1 cellular context compared by ENCODE assay signal in the genomic region with DNA sequence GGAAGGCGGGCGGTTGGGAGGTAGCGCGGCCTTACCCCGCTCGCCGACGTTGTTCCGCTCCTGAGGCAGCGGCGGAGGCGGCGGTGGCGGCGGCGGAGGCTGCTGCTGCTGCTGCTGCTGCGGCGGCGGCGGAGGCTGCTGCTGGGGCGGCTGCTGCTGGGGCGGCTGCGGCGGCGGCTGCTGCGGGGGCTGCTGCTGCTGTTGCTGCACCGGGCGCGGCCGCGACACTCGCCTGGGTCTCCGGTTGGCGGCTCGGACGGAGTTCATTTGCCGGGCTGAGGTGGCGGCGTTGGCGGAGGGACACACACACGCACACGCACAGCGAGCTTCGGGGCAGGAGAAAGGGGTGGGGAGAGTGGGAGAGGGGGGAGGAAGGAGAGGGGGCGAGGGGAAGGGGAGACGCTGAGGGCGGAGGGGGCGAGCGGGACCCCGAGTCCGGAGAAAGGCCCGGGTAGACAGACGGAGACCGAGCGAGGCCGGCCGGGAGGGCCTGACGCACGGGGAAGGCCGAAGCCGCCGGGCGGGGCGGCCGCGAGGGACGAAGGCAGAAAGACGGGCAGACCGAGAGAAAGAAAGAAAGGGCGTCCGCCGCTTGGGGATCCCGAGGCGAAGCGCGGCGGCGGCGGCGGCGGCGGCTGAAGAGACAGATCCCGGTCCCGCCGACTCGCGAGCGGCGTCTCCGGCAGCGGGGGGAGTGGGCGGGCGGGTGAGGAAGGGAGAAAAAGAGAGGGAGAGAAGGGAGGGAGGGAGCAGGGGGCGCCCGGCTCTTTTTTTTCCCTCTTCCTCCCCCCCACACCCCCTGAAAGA.
TF ChIP-seq lines count a peak whose summit lies in the region.

No MANE protein-coding gene starts in this region.

TF ChIP-seq in K562, 482 proteins besides CTCF, POLR2A, EP300 and RAD21 (continued from another document and continues in another):
- TF ChIP-seq, protein P1, sequence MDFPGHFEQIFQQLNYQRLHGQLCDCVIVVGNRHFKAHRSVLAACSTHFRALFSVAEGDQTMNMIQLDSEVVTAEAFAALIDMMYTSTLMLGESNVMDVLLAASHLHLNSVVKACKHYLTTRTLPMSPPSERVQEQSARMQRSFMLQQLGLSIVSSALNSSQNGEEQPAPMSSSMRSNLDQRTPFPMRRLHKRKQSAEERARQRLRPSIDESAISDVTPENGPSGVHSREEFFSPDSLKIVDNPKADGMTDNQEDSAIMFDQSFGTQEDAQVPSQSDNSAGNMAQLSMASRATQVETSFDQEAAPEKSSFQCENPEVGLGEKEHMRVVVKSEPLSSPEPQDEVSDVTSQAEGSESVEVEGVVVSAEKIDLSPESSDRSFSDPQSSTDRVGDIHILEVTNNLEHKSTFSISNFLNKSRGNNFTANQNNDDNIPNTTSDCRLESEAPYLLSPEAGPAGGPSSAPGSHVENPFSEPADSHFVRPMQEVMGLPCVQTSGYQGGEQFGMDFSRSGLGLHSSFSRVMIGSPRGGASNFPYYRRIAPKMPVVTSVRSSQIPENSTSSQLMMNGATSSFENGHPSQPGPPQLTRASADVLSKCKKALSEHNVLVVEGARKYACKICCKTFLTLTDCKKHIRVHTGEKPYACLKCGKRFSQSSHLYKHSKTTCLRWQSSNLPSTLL (IDR thresholded peaks at IDR 0.05), result no peak
- TF ChIP-seq, protein P2, sequence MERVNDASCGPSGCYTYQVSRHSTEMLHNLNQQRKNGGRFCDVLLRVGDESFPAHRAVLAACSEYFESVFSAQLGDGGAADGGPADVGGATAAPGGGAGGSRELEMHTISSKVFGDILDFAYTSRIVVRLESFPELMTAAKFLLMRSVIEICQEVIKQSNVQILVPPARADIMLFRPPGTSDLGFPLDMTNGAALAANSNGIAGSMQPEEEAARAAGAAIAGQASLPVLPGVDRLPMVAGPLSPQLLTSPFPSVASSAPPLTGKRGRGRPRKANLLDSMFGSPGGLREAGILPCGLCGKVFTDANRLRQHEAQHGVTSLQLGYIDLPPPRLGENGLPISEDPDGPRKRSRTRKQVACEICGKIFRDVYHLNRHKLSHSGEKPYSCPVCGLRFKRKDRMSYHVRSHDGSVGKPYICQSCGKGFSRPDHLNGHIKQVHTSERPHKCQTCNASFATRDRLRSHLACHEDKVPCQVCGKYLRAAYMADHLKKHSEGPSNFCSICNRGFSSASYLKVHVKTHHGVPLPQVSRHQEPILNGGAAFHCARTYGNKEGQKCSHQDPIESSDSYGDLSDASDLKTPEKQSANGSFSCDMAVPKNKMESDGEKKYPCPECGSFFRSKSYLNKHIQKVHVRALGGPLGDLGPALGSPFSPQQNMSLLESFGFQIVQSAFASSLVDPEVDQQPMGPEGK (CRISPR knock-in tag; IDR thresholded peaks at IDR 0.05; ENCODE audit: borderline replicate concordance), result no peak
- 0 out of 2 replicates have a peak, but pooled peaks have one; percentile 6 for TF ChIP-seq RB1 (IDR thresholded peaks at IDR 0.05; ENCODE audit: low read depth)
- TF ChIP-seq SAP30 (IDR thresholded peaks at IDR 0.05; ENCODE audit: borderline replicate concordance, insufficient read depth, low read depth, low read length, poor library complexity, severe bottlenecking), result no peak
- TF ChIP-seq DLX4 (CRISPR knock-in tag; IDR thresholded peaks at IDR 0.05), result no peak
- TF ChIP-seq ZNF124 (CRISPR knock-in tag; IDR thresholded peaks at IDR 0.05), result no peak
- no peak for TF ChIP-seq GATA2 (CRISPR knock-in tag; IDR thresholded peaks at IDR 0.05)
- no peak for TF ChIP-seq MYNN (IDR thresholded peaks at IDR 0.05)
- no peak for TF ChIP-seq MYNN (CRISPR knock-in tag; IDR thresholded peaks at IDR 0.05)
- no peak for TF ChIP-seq DMBX1 (CRISPR knock-in tag; IDR thresholded peaks at IDR 0.05; ENCODE audit: borderline replicate concordance)
- no peak for TF ChIP-seq CREB1 (IDR thresholded peaks at IDR 0.05)
- TF ChIP-seq CREB1 (CRISPR knock-in tag; IDR thresholded peaks at IDR 0.05), result 0 out of 2 replicates have a peak, but pooled peaks have one; percentile 1
- no peak for TF ChIP-seq ZNF561 (CRISPR knock-in tag; conservative IDR thresholded peaks at IDR 0.05)
- no peak for TF ChIP-seq CBX3 (IDR thresholded peaks at IDR 0.05; ENCODE audit: borderline replicate concordance in 1 of 2, low read length in 2 of 2)
- no peak for TF ChIP-seq NCOA1 (IDR thresholded peaks at IDR 0.05; ENCODE audit: low read depth)
- no peak for TF ChIP-seq ZFPM2 (CRISPR knock-in tag; IDR thresholded peaks at IDR 0.05)
- TF ChIP-seq BRCA1 (IDR thresholded peaks at IDR 0.05), result no peak
- TF ChIP-seq BRCA1 (CRISPR knock-in tag; IDR thresholded peaks at IDR 0.05), result no peak
- TF ChIP-seq, protein P3, sequence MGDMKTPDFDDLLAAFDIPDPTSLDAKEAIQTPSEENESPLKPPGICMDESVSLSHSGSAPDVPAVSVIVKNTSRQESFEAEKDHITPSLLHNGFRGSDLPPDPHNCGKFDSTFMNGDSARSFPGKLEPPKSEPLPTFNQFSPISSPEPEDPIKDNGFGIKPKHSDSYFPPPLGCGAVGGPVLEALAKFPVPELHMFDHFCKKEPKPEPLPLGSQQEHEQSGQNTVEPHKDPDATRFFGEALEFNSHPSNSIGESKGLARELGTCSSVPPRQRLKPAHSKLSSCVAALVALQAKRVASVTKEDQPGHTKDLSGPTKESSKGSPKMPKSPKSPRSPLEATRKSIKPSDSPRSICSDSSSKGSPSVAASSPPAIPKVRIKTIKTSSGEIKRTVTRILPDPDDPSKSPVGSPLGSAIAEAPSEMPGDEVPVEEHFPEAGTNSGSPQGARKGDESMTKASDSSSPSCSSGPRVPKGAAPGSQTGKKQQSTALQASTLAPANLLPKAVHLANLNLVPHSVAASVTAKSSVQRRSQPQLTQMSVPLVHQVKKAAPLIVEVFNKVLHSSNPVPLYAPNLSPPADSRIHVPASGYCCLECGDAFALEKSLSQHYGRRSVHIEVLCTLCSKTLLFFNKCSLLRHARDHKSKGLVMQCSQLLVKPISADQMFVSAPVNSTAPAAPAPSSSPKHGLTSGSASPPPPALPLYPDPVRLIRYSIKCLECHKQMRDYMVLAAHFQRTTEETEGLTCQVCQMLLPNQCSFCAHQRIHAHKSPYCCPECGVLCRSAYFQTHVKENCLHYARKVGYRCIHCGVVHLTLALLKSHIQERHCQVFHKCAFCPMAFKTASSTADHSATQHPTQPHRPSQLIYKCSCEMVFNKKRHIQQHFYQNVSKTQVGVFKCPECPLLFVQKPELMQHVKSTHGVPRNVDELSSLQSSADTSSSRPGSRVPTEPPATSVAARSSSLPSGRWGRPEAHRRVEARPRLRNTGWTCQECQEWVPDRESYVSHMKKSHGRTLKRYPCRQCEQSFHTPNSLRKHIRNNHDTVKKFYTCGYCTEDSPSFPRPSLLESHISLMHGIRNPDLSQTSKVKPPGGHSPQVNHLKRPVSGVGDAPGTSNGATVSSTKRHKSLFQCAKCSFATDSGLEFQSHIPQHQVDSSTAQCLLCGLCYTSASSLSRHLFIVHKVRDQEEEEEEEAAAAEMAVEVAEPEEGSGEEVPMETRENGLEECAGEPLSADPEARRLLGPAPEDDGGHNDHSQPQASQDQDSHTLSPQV (IDR thresholded peaks at IDR 0.05), result no peak
- peak; percentile 28 for TF ChIP-seq HMGN3 (IDR thresholded peaks at IDR 0.05; ENCODE audit: borderline replicate concordance, extremely low read depth, insufficient read length, low read depth, low read length)
- TF ChIP-seq ZSCAN29 (IDR thresholded peaks at IDR 0.05), result no peak
- TF ChIP-seq YBX1 (IDR thresholded peaks at IDR 0.05), result no peak
- TF ChIP-seq FOXJ3 (CRISPR knock-in tag; IDR thresholded peaks at IDR 0.05), result no peak
- TF ChIP-seq PCBP2 (IDR thresholded peaks at IDR 0.05; ENCODE audit: low read depth, low read length, poor library complexity, severe bottlenecking), result peak; percentile 95
- TF ChIP-seq MAFK (IDR thresholded peaks at IDR 0.05; ENCODE audit: low read length), result no peak
- no peak for TF ChIP-seq ARHGAP35 (IDR thresholded peaks at IDR 0.05; ENCODE audit: partially characterized antibody)
- TF ChIP-seq GTF3C2 (IDR thresholded peaks at IDR 0.05; ENCODE audit: borderline replicate concordance, extremely low read depth, insufficient read length), result no peak
- TF ChIP-seq FOXP1 (CRISPR knock-in tag; IDR thresholded peaks at IDR 0.05), result no peak
- no peak for TF ChIP-seq ZNF445 (CRISPR knock-in tag; IDR thresholded peaks at IDR 0.05; ENCODE audit: low read depth)
- no peak for TF ChIP-seq RHOXF2B (CRISPR knock-in tag; conservative IDR thresholded peaks at IDR 0.05)
- no peak for TF ChIP-seq SMARCC2 (IDR thresholded peaks at IDR 0.05; ENCODE audit: low read depth)
- TF ChIP-seq RAD51 (IDR thresholded peaks at IDR 0.05; ENCODE audit: borderline replicate concordance, low read depth), result no peak
- TF ChIP-seq EZH2 (IDR thresholded peaks at IDR 0.05; ENCODE audit: borderline replicate concordance, low read depth, low read length), result no peak
- no peak for TF ChIP-seq HDAC8 (tag; IDR thresholded peaks at IDR 0.05)
- no peak for TF ChIP-seq SMARCA5 (IDR thresholded peaks at IDR 0.05)
- TF ChIP-seq ZBTB7A (IDR thresholded peaks at IDR 0.05; ENCODE audit: borderline replicate concordance, control insufficient read depth, low read depth, low read length), result peak; percentile 64; the same call in 1 of the 2 replicates
- TF ChIP-seq SMAD2 (IDR thresholded peaks at IDR 0.05; ENCODE audit: low read depth, low read length), result no peak
- TF ChIP-seq MCM7 (IDR thresholded peaks at IDR 0.05), result no peak
- TF ChIP-seq RBM39 (optimal IDR thresholded peaks at IDR 0.05; ENCODE audit: low read depth, low read length), result no peak
- no peak for TF ChIP-seq NCOA2 (IDR thresholded peaks at IDR 0.05; ENCODE audit: partially characterized antibody in 2 of 2)
- no peak for TF ChIP-seq ILK (tag; IDR thresholded peaks at IDR 0.05; ENCODE audit: borderline replicate concordance, low read depth)
- TF ChIP-seq PYGO2 (tag; IDR thresholded peaks at IDR 0.05), result no peak
- TF ChIP-seq MLLT1 (IDR thresholded peaks at IDR 0.05), result peak; percentile 6 to 59; a peak in 1 of 4 replicates
- TF ChIP-seq UBTF (IDR thresholded peaks at IDR 0.05; ENCODE audit: borderline replicate concordance in 1 of 2, low read depth in 2 of 2, low read length in 2 of 2), result peak in 1 of 2 experiments; percentile 20; a peak in 2 of 4 replicates
- no peak for TF ChIP-seq SIN3A (IDR thresholded peaks at IDR 0.05; ENCODE audit: borderline replicate concordance in 2 of 2, control insufficient read depth in 1 of 2, low read depth in 2 of 2, low read length in 2 of 2)
- TF ChIP-seq, protein P4, sequence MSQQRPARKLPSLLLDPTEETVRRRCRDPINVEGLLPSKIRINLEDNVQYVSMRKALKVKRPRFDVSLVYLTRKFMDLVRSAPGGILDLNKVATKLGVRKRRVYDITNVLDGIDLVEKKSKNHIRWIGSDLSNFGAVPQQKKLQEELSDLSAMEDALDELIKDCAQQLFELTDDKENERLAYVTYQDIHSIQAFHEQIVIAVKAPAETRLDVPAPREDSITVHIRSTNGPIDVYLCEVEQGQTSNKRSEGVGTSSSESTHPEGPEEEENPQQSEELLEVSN (IDR thresholded peaks at IDR 0.05; ENCODE audit: borderline replicate concordance in 1 of 2, extremely low read depth in 1 of 2, insufficient read depth in 1 of 2, insufficient read length in 1 of 2, low read depth in 1 of 2, low read length in 1 of 2, poor library complexity in 1 of 2, severe bottlenecking in 1 of 2), result peak in 1 of 2 experiments; percentile 4
- TF ChIP-seq ZC3H8 (IDR thresholded peaks at IDR 0.05), result no peak
- no peak for TF ChIP-seq HLTF (IDR thresholded peaks at IDR 0.05)
- TF ChIP-seq HEY1 (CRISPR knock-in tag; IDR thresholded peaks at IDR 0.05; ENCODE audit: borderline replicate concordance), result no peak
- TF ChIP-seq ADNP (tag; IDR thresholded peaks at IDR 0.05), result no peak
